20 cellular contexts compared by ENCODE assay signal in the genomic region with DNA sequence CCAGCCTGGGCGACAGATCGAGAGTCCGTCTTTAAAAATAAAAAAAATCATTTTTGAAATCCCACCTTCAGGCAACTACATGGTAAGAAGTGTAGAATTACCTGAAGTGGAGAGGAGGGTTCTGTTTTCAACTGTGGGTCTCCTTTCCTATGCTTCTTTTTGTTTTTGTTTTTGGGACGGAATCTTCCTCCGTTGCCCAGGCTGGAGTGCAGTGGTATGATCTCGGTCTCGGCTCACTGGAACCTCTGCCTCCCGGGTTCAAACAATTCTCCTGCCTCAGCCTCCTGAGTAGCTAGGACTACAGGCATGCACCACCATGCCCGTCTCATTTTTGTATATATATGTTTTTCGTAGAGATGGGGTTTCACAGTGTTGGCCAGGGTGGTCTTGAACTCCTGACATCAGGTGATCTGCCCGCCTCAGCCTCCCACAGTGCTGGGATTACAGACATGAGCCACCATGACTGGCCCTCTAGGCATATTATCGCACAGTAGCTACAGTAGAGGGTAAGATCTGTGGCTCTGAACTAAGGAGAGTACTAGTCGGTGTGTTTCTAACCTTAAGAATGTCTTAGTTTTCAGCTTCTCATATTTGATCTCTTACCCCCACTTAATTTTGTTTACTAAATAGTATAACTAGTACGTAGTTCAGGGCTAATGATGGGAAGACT.
"Had no signal": no experiment of that assay in that cellular context is flagged by ENCODE, and none has a peak within 500 bp of the region (broad histone marks: within the 10 kb centered on the region; RNA-seq: fewer than 3 reads in every experiment).

No MANE protein-coding gene starts in this region.

- H3K4me3 Mint-ChIP-seq: activated CD4-positive, alpha-beta T cell treated with anti-CD3 and anti-CD28 coated beads for 36 hours; activated T-helper 1 cell treated with anti-CD3 and anti-CD28 coated beads, Interleukin-12 subunit alpha, Interleukin-12 subunit beta, Interleukin-2, Interleukin-4 antibody, amounts not matched to agents 30 ng/mL and 10 ng/mL and 1 ng/mL, durations not matched to agents 14 hours and 24 hours and 36 hours; naive thymus-derived CD4-positive, alpha-beta T cell; stimulated activated naive B cell treated with anti-CD40 and anti-IgM and Interleukin-4, amounts not matched to agents 10 μg/mL and 1 μg/mL and 100 μg/mL, for 72 hours had no signal

- H3K27ac Mint-ChIP-seq: activated CD4-positive, alpha-beta T cell treated with anti-CD3 and anti-CD28 coated beads for 36 hours; activated T-helper 1 cell treated with anti-CD3 and anti-CD28 coated beads, Interleukin-12 subunit alpha, Interleukin-12 subunit beta, Interleukin-2, Interleukin-4 antibody, amounts not matched to agents 30 ng/mL and 10 ng/mL and 1 ng/mL, durations not matched to agents 14 hours and 24 hours and 36 hours; stimulated activated naive B cell treated with anti-CD40 and anti-IgM and Interleukin-4, amounts not matched to agents 10 μg/mL and 1 μg/mL and 100 μg/mL, for 72 hours; T-helper 17 cell had no signal

- H3K9me3 ChIP-seq: ascending aorta, mucosa of descending colon, neutrophil, tibial artery, uterus had no signal

- DNase-seq: activated CD4-positive, alpha-beta T cell treated with anti-CD3 and anti-CD28 coated beads for 36 hours; activated naive CD4-positive, alpha-beta T cell treated with Interleukin-2 at 50 U/mL for 16 hours; dorsolateral prefrontal cortex; islet precursor cell; mammary epithelial cell; mucosa of descending colon; naive thymus-derived CD4-positive, alpha-beta T cell; posterior cingulate gyrus; retina; stimulated activated CD4-positive, alpha-beta T cell treated with anti-CD3 and anti-CD28 coated beads, Interleukin-2, amount 100 ng/mL, for 48 hours; stimulated activated naive B cell treated with anti-CD40 and anti-IgM and Interleukin-4, amounts not matched to agents 10 μg/mL and 1 μg/mL and 100 μg/mL, for 72 hours; T-helper 17 cell; tibial artery; uterus; WERI-Rb-1 had no signal

- H3K4me1 ChIP-seq: uterus had no signal

- ATAC-seq: activated CD4-positive, alpha-beta T cell treated with anti-CD3 and anti-CD28 coated beads for 36 hours; mucosa of descending colon; naive thymus-derived CD4-positive, alpha-beta T cell; stimulated activated naive B cell treated with anti-CD40 and anti-IgM and Interleukin-4, amounts not matched to agents 10 μg/mL and 1 μg/mL and 100 μg/mL, for 72 hours; T-helper 17 cell had no signal

- H3K27me3 Mint-ChIP-seq: activated CD4-positive, alpha-beta T cell treated with anti-CD3 and anti-CD28 coated beads for 36 hours; naive thymus-derived CD4-positive, alpha-beta T cell; stimulated activated naive B cell treated with anti-CD40 and anti-IgM and Interleukin-4, amounts not matched to agents 10 μg/mL and 1 μg/mL and 100 μg/mL, for 72 hours; T-helper 17 cell had no signal

- H3K4me3 ChIP-seq: ascending aorta, dorsolateral prefrontal cortex, hepatocyte, mucosa of descending colon, tibial artery, uterus had no signal

- H2AFZ ChIP-seq: hepatocyte had no signal

- H3K36me3 ChIP-seq: uterus had no signal

- H3K27me3 ChIP-seq: ascending aorta, dorsolateral prefrontal cortex, hepatocyte, neutrophil, tibial artery, uterus had no signal

- H3K27ac ChIP-seq: ascending aorta, dorsolateral prefrontal cortex, hepatocyte, neutrophil, tibial artery, uterus, WERI-Rb-1 had no signal

- H3K9me3 Mint-ChIP-seq: activated T-helper 1 cell treated with anti-CD3 and anti-CD28 coated beads, Interleukin-12 subunit alpha, Interleukin-12 subunit beta, Interleukin-2, Interleukin-4 antibody, amounts not matched to agents 30 ng/mL and 10 ng/mL and 1 ng/mL, durations not matched to agents 14 hours and 24 hours and 36 hours; naive thymus-derived CD4-positive, alpha-beta T cell; stimulated activated naive B cell treated with anti-CD40 and anti-IgM and Interleukin-4, amounts not matched to agents 10 μg/mL and 1 μg/mL and 100 μg/mL, for 72 hours had no signal

- FAIRE-seq: bronchial epithelial cell had no signal

- H3K4me2 ChIP-seq: hepatocyte had no signal
